8 cellular contexts compared by ENCODE assay signal in genomic region chr21:44510508-44511218, GRCh38. TPM values are rescaled to one million over a fixed set of nuclear protein-coding genes. Genes with fewer than 3 reads are reported as not detected.
A peak's percentile ranks its signal among the peaks of the same experiment; 100 is the strongest.
DNase-seq lines count a peak whose midpoint lies in the region; ATAC-seq and TF ChIP-seq lines count a peak whose summit lies in the region.

No MANE protein-coding gene starts in this region.

- no peaks in the 10 kb centered on the region for H4K20me1 ChIP-seq in PC-9 (ENCODE audit: insufficient read depth)

- 19 to 40% methylated on average over 1 to 22 of the region's 36 CpGs for WGBS in upper lobe of left lung, 2 donors

- H3K9ac ChIP-seq in HUES48 (ENCODE audit: low read depth, low read length): no peak overlapping the region

- H3K4me3 ChIP-seq in HUES48 (ENCODE audit: low read depth, low read length) (peak overlapping the region; percentile 61), PC-9 (no peak overlapping the region), fibroblast of villous mesenchyme (ENCODE audit: low read depth, low read length) (no peak overlapping the region), neutrophil (ENCODE audit: low read depth in 1 of 2, low read length in 1 of 2) (peak overlapping the region; percentile 63 to 72), upper lobe of left lung (no peak overlapping the region)

- peak; percentile 58 for DNase-seq in CD1c-positive myeloid dendritic cell (ENCODE audit: extremely low spot score)
- peak in 1 of 2 experiments; percentile 47 for DNase-seq in PC-9
- DNase-seq in activated T-helper 1 cell treated with Interleukin-2 at 50 U/mL for 16 hours (ENCODE audit: low read depth): peak; percentile 73
- peak; percentile 12 for DNase-seq in fibroblast of villous mesenchyme (ENCODE audit: low read depth)
- DNase-seq in upper lobe of left lung: peak; percentile 62 to 94

- CTCF ChIA-PET in PC-9 (lab: Charles Lee): interaction anchor here (0.6 to 0.9 kb wide), 2 partner anchors 232 to 1310 kb away, joined by 3 to 6 read pairs; no protein-coding TSS in a partner anchor

- intact Hi-C loops in PC-9 (cut with micrococcal nuclease; ENCODE audit: unreplicated experiment): loop anchor here (10.0 kb wide), 1 partner anchor 424 kb away; no protein-coding TSS in a partner anchor

- no peak overlapping the region for H2AFZ ChIP-seq in PC-9

- no peaks in the 10 kb centered on the region for H3K27me3 ChIP-seq in HUES48 (ENCODE audit: control insufficient read depth, insufficient read depth, low read length)
- H3K27me3 ChIP-seq in PC-9 (ENCODE audit: insufficient read depth, low read depth): peaks cover 83% of the 10 kb centered on the region
- H3K27me3 ChIP-seq in neutrophil: peaks cover 40% of the 10 kb centered on the region
- H3K27me3 ChIP-seq in upper lobe of left lung: no peaks in the 10 kb centered on the region

- TF ChIP-seq POLR2A in upper lobe of left lung (IDR thresholded peaks at IDR 0.05): no peak

- no peak overlapping the region for H3K4me2 ChIP-seq in PC-9

- no TSS peak for BruUV-seq in PC-9 (replicated peaks; lab: Mats Ljungman, UMichigan)

- no peak overlapping the region for H3K27ac ChIP-seq in HUES48 (ENCODE audit: low read depth, low read length)
- no peak overlapping the region for H3K27ac ChIP-seq in PC-9
- peak overlapping the region; percentile 67 for H3K27ac ChIP-seq in neutrophil
- H3K27ac ChIP-seq in upper lobe of left lung: no peak overlapping the region

- TF ChIP-seq EP300 in upper lobe of left lung (IDR thresholded peaks at IDR 0.05): no peak

- TF ChIP-seq CTCF in PC-9 (conservative IDR thresholded peaks at IDR 0.05): peak; percentile 73
- peak; percentile 61 for TF ChIP-seq CTCF in fibroblast of villous mesenchyme (IDR thresholded peaks at IDR 0.05; ENCODE audit: insufficient read depth, low read depth, low read length)
- peak; percentile 79 for TF ChIP-seq CTCF in neutrophil (IDR thresholded peaks at IDR 0.05)
- TF ChIP-seq CTCF in upper lobe of left lung (IDR thresholded peaks at IDR 0.05): peak; percentile 60 to 92 (median 84)

- ATAC-seq in upper lobe of left lung (ENCODE audit: low FRiP score in 2 of 2) (peak; percentile 58 to 62), HG03175 (IDR thresholded peaks at IDR 0.05; ENCODE audit: unreplicated experiment) (no peak)

- no peaks in the 10 kb centered on the region for H3F3A ChIP-seq in PC-9 (ENCODE audit: insufficient read depth, low read depth)

- H3K4me1 ChIP-seq in HUES48 (ENCODE audit: control insufficient read depth, insufficient read depth, low read length): no peaks in the 10 kb centered on the region
- H3K4me1 ChIP-seq in PC-9 (replicated peaks; ENCODE audit: insufficient read depth): no peaks in the 10 kb centered on the region
- H3K4me1 ChIP-seq in neutrophil (ENCODE audit: control insufficient read depth in 1 of 2, insufficient read depth in 1 of 2, low read depth in 1 of 2, low read length in 1 of 2): peaks cover 25 to 43% of the 10 kb centered on the region in 2 experiments
- peaks cover 0 to 12% (median 10%) of the 10 kb centered on the region in 4 donors for H3K4me1 ChIP-seq in upper lobe of left lung

- H3K9me2 ChIP-seq in PC-9 (ENCODE audit: insufficient read depth): no peaks in the 10 kb centered on the region

- H3K36me3 ChIP-seq in HUES48 (ENCODE audit: control insufficient read depth, insufficient read depth, low read length) (no peaks in the 10 kb centered on the region), PC-9 (ENCODE audit: low read depth) (no peaks in the 10 kb centered on the region), neutrophil (no peaks in the 10 kb centered on the region), upper lobe of left lung (no peaks in the 10 kb centered on the region)

- POLR2A ChIA-PET in PC-9 (lab: Charles Lee; ENCODE audit: unreplicated experiment): no interaction called here

- no peaks in the 10 kb centered on the region for H3K79me2 ChIP-seq in PC-9 (ENCODE audit: low read depth)

- H3K9me3 ChIP-seq in HUES48 (ENCODE audit: control insufficient read depth, insufficient read depth, low read length) (no peaks in the 10 kb centered on the region), PC-9 (ENCODE audit: insufficient read depth, low read depth) (no peaks in the 10 kb centered on the region), neutrophil (no peaks in the 10 kb centered on the region), upper lobe of left lung (no peaks in the 10 kb centered on the region)

RNA-seq across cellular contexts. Expression of gene KRTAP10-1, which starts 29.3 kb away (rescaled TPM):
- not detected in 2 replicates for total RNA-seq in PC-9 (2021)
- total RNA-seq in fibroblast of villous mesenchyme: not detected in 2 replicates
- not detected for total RNA-seq in upper lobe of left lung

RNA-seq across cellular contexts. Expression of gene KRTAP10-2, which starts 40.6 kb away (rescaled TPM):
- total RNA-seq in PC-9 (2021): not detected in 2 replicates
- not detected in 2 replicates for total RNA-seq in fibroblast of villous mesenchyme
- total RNA-seq in upper lobe of left lung: not detected

RNA-seq across cellular contexts. Expression of gene KRTAP10-3, which starts 47.9 kb away (rescaled TPM):
- total RNA-seq in PC-9 (2021): not detected in 2 replicates
- total RNA-seq in fibroblast of villous mesenchyme: not detected in 2 replicates
- total RNA-seq in upper lobe of left lung: not detected

RNA-seq across cellular contexts. Expression of gene LRRC3, which starts 55.4 kb away (rescaled TPM):
- total RNA-seq in PC-9 (2021) (0.35 and 0.48 TPM in 2 replicates), fibroblast of villous mesenchyme (under 0.01 and 0.64 TPM in 2 replicates), upper lobe of left lung (10 to 100 TPM in 1 of 6 donors, 1 to 10 TPM in 5; 3.1 to 11.5 (median 4.6) TPM)

Comparison
In these comparisons a context has a peak if more than half of its experiments do, and no peak if none do; other contexts are left out.
1. H3K4me3 ChIP-seq: peak in HUES48 (single experiment) and neutrophil (2 of 2); none in PC-9 (single experiment), fibroblast of villous mesenchyme (single experiment) and upper lobe of left lung (0 of 4).
2. Peak in every context shown above with its lines, with median percentiles within 50 percentile points of each other: CTCF ChIP-seq.